ENCODE assay signal across 27 cellular contexts in genomic region chr16:85941863-85942644, GRCh38. TPM values are rescaled to one million over a fixed set of nuclear protein-coding genes. Genes with fewer than 3 reads are reported as not detected.
"Had no signal": no experiment of that assay in that cellular context is flagged by ENCODE, and none has a peak within 500 bp of the region (broad histone marks: within the 10 kb centered on the region; RNA-seq: fewer than 3 reads in every experiment).

No MANE protein-coding gene starts in this region.

- H3K4me1 ChIP-seq: gastroesophageal sphincter, neural progenitor cell, parathyroid adenoma, psoas muscle, uterus had no signal

- H3K9me3 ChIP-seq: psoas muscle, uterus had no signal

- H3K36me3 ChIP-seq: brain microvascular endothelial cell, gastroesophageal sphincter, neural progenitor cell, uterus had no signal

- H3K27ac Mint-ChIP-seq: activated CD8-positive, alpha-beta memory T cell treated with anti-CD3 and anti-CD28 coated beads, Interleukin-2, amount 10 ng/mL, durations not matched to agents 7 days and 5 days; activated CD8-positive, alpha-beta T cell treated with anti-CD3 and anti-CD28 coated beads, Interleukin-2, amount 10 ng/mL, durations not matched to agents 7 days and 5 days; activated naive CD8-positive, alpha-beta T cell treated with anti-CD3 and anti-CD28 coated beads, Interleukin-2, amount 10 ng/mL, durations not matched to agents 7 days and 5 days; activated T-helper 2 cell treated with anti-CD3 and anti-CD28 coated beads, Interferon-gamma antibody, Interleukin-2, Interleukin-4, amounts not matched to agents 10 μg/mL and 5 μg/mL and 100 μg/mL, durations not matched to agents 14 hours and 24 hours and 36 hours; neural progenitor cell; type B pancreatic cell had no signal

- H3K27me3 ChIP-seq: hepatocyte, neural progenitor cell, uterus had no signal

- DNase-seq: activated CD8-positive, alpha-beta memory T cell treated with anti-CD3 and anti-CD28 coated beads, Interleukin-2, amount 10 ng/mL, durations not matched to agents 7 days and 5 days; activated CD8-positive, alpha-beta T cell treated with anti-CD3 and anti-CD28 coated beads, Interleukin-2, amount 10 ng/mL, durations not matched to agents 7 days and 5 days; activated naive CD8-positive, alpha-beta T cell treated with anti-CD3 and anti-CD28 coated beads, Interleukin-2, amount 10 ng/mL, durations not matched to agents 7 days and 5 days; activated T-cell treated with anti-CD3 and anti-CD28 coated beads, Interleukin-2, amount 50 U/mL, for 48 hours; amniotic stem cell; brain microvascular endothelial cell; islet precursor cell; left ventricle myocardium superior; mammary epithelial cell; occipital lobe; psoas muscle; stimulated activated CD4-positive, alpha-beta T cell treated with anti-CD3 and anti-CD28 coated beads, Interleukin-15, amount 100 ng/mL, for 24 hours; stimulated activated CD4-positive, alpha-beta T cell treated with anti-CD3 and anti-CD28 coated beads, Interleukin-2, amount 100 ng/mL, for 24 hours; stimulated activated naive CD4-positive, alpha-beta T cell treated with Interleukin-2 at 50 U/mL for 16 hours; T-helper 9 cell; uterus had no signal

- H3K4me3 ChIP-seq: gastroesophageal sphincter, hepatocyte, neural progenitor cell, psoas muscle, uterus had no signal

- H3K4me2 ChIP-seq: hepatocyte, neural progenitor cell had no signal

- H3K4me3 Mint-ChIP-seq: activated CD8-positive, alpha-beta memory T cell treated with anti-CD3 and anti-CD28 coated beads, Interleukin-2, amount 10 ng/mL, durations not matched to agents 7 days and 5 days; activated CD8-positive, alpha-beta T cell treated with anti-CD3 and anti-CD28 coated beads, Interleukin-2, amount 10 ng/mL, durations not matched to agents 7 days and 5 days; activated naive CD8-positive, alpha-beta T cell treated with anti-CD3 and anti-CD28 coated beads, Interleukin-2, amount 10 ng/mL, durations not matched to agents 7 days and 5 days; neural progenitor cell; type B pancreatic cell had no signal

- H3K36me3 Mint-ChIP-seq: activated CD8-positive, alpha-beta memory T cell treated with anti-CD3 and anti-CD28 coated beads, Interleukin-2, amount 10 ng/mL, durations not matched to agents 7 days and 5 days; activated naive CD8-positive, alpha-beta T cell treated with anti-CD3 and anti-CD28 coated beads, Interleukin-2, amount 10 ng/mL, durations not matched to agents 7 days and 5 days; neural progenitor cell; type B pancreatic cell had no signal

- H3K9me3 Mint-ChIP-seq: activated naive CD8-positive, alpha-beta T cell treated with anti-CD3 and anti-CD28 coated beads, Interleukin-2, amount 10 ng/mL, durations not matched to agents 7 days and 5 days had no signal

- ATAC-seq: activated CD8-positive, alpha-beta memory T cell treated with anti-CD3 and anti-CD28 coated beads, Interleukin-2, amount 10 ng/mL, durations not matched to agents 7 days and 5 days; activated CD8-positive, alpha-beta T cell treated with anti-CD3 and anti-CD28 coated beads, Interleukin-2, amount 10 ng/mL, durations not matched to agents 7 days and 5 days; gastroesophageal sphincter; left ventricle myocardium superior; psoas muscle had no signal

- H3K27me3 Mint-ChIP-seq: activated naive CD8-positive, alpha-beta T cell treated with anti-CD3 and anti-CD28 coated beads, Interleukin-2, amount 10 ng/mL, durations not matched to agents 7 days and 5 days had no signal

- H3K9ac ChIP-seq: neural progenitor cell, parathyroid adenoma had no signal

- H3K27ac ChIP-seq: brain microvascular endothelial cell, gastroesophageal sphincter, hepatocyte, neural progenitor cell, parathyroid adenoma, psoas muscle, uterus, VCaP had no signal

RNA-seq across cellular contexts. Expression of gene IRF8, which starts 43.1 kb away (rescaled TPM):
- total RNA-seq: chondrocyte, endothelial cell of umbilical vein, fibroblast of lung, fibroblast of villous mesenchyme, mammary epithelial cell had no signal
